ENCODE assay signal across 8 cellular contexts in the genomic region with DNA sequence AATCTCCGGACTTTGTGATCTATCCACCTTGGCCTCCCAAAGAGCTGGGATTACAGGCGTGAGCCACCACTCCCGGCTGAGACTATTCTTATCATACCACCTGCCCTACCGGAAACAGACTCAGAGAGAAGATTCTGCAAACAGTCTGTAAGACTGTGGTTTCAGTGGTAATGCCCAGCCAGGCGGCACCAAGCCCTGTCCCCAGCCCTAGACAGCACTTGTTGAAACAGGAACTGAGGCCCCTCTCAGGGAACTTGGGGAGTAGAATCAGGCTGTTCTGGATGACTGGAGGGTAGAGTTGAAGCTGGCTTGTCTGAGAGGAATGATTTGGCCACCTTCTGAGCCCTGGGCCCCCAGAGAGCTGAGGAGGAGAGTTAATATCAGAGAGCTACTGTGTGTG. TPM values are rescaled to one million over a fixed set of nuclear protein-coding genes. Genes with fewer than 3 reads are reported as not detected.
DNase-seq lines count a peak whose midpoint lies in the region; ATAC-seq and TF ChIP-seq lines count a peak whose summit lies in the region.

No MANE protein-coding gene starts in this region.

- no peak overlapping the region for H3K4me3 ChIP-seq in CD4-positive, CD25-positive, alpha-beta regulatory T cell (ENCODE audit: low read depth, low read length)
- H3K4me3 ChIP-seq in gastroesophageal sphincter: no peak overlapping the region
- no peak overlapping the region for H3K4me3 ChIP-seq in sigmoid colon

- H3K27me3 ChIP-seq in CD4-positive, CD25-positive, alpha-beta regulatory T cell (ENCODE audit: control insufficient read depth, insufficient read depth, low read length): peaks cover 2% of the 10 kb centered on the region
- peaks cover 26% of the 10 kb centered on the region for H3K27me3 ChIP-seq in gastroesophageal sphincter
- peaks cover 0 to 23% (median 12%) of the 10 kb centered on the region in 3 donors for H3K27me3 ChIP-seq in sigmoid colon

- intact Hi-C loops in activated CD8-positive, alpha-beta T cell treated with anti-CD3 and anti-CD28 coated beads for 36 hours (cut with micrococcal nuclease): no loop called here
- intact Hi-C loops in sigmoid colon (cut with DNase I): no loop called here

- no peaks in the 10 kb centered on the region for H3K36me3 ChIP-seq in CD4-positive, CD25-positive, alpha-beta regulatory T cell (ENCODE audit: control insufficient read depth, insufficient read depth, low read length)
- H3K36me3 ChIP-seq in gastroesophageal sphincter: no peaks in the 10 kb centered on the region
- H3K36me3 ChIP-seq in sigmoid colon: no peaks in the 10 kb centered on the region

- no peak for TF ChIP-seq POLR2A in gastroesophageal sphincter (IDR thresholded peaks at IDR 0.05)
- TF ChIP-seq POLR2A in sigmoid colon (IDR thresholded peaks at IDR 0.05): no peak

- 57% methylated on average over 3 of the region's 5 CpGs; no CpG with 5 or more reads in 1 of the 2 donors for WGBS in gastroesophageal sphincter (ENCODE audit: low coverage in 1 of 2), 2 donors
- 49 to 67% methylated on average over 5 of the region's 5 CpGs for WGBS in sigmoid colon, 2 donors

- peak overlapping the region in 1 of 3 donors; percentile 11 for H3K27ac Mint-ChIP-seq in CD4-positive, CD25-positive, alpha-beta regulatory T cell
- no peak overlapping the region for H3K27ac Mint-ChIP-seq in activated CD8-positive, alpha-beta T cell treated with anti-CD3 and anti-CD28 coated beads for 36 hours

- H3K9me3 Mint-ChIP-seq in CD4-positive, CD25-positive, alpha-beta regulatory T cell: peaks cover 0 to 4% (median 0%) of the 10 kb centered on the region in 7 donors
- no peaks in the 10 kb centered on the region for H3K9me3 Mint-ChIP-seq in activated CD8-positive, alpha-beta T cell treated with anti-CD3 and anti-CD28 coated beads for 36 hours

- TF ChIP-seq CTCF in activated CD8-positive, alpha-beta T cell treated with anti-CD3 and anti-CD28 coated beads for 36 hours (IDR thresholded peaks at IDR 0.05): no peak
- TF ChIP-seq CTCF in gastroesophageal sphincter (IDR thresholded peaks at IDR 0.05) (no peak), sigmoid colon (IDR thresholded peaks at IDR 0.05) (no peak)

- peaks cover 3% of the 10 kb centered on the region for H3K36me3 Mint-ChIP-seq in CD4-positive, CD25-positive, alpha-beta regulatory T cell
- H3K36me3 Mint-ChIP-seq in activated CD8-positive, alpha-beta T cell treated with anti-CD3 and anti-CD28 coated beads for 36 hours (ENCODE audit: low read depth): no peaks in the 10 kb centered on the region

- H3K9me3 ChIP-seq in CD4-positive, CD25-positive, alpha-beta regulatory T cell (ENCODE audit: control insufficient read depth in 2 of 2, low read length in 2 of 2): no peaks in the 10 kb centered on the region
- no peaks in the 10 kb centered on the region for H3K9me3 ChIP-seq in gastroesophageal sphincter
- no peaks in the 10 kb centered on the region for H3K9me3 ChIP-seq in sigmoid colon

- CTCF ChIA-PET in activated CD8-positive, alpha-beta T cell treated with anti-CD3 and anti-CD28 coated beads for 36 hours (lab: Charles Lee): interaction anchor here (1.1 to 1.6 kb wide), 5 partner anchors 12 to 103 kb away, joined by 3 to 4 read pairs (median 3); no protein-coding TSS in a partner anchor

- no peaks in the 10 kb centered on the region for H3K4me1 ChIP-seq in CD4-positive, CD25-positive, alpha-beta regulatory T cell (ENCODE audit: control insufficient read depth, insufficient read depth, low read length, poor library complexity, severe bottlenecking)
- H3K4me1 ChIP-seq in gastroesophageal sphincter (peaks cover 0 to 19% (median 0%) of the 10 kb centered on the region in 3 donors), sigmoid colon (peaks cover 0 to 9% (median 7%) of the 10 kb centered on the region in 4 donors)

- H3K4me3 Mint-ChIP-seq in CD4-positive, CD25-positive, alpha-beta regulatory T cell: no peak overlapping the region
- H3K4me3 Mint-ChIP-seq in activated CD8-positive, alpha-beta T cell treated with anti-CD3 and anti-CD28 coated beads for 36 hours: no peak overlapping the region

- no peak overlapping the region for H3K27ac ChIP-seq in CD4-positive, CD25-positive, alpha-beta regulatory T cell (ENCODE audit: insufficient read depth, low read length, poor library complexity, severe bottlenecking)
- no peak overlapping the region for H3K27ac ChIP-seq in gastroesophageal sphincter
- H3K27ac ChIP-seq in sigmoid colon: no peak overlapping the region

- H3K4me1 Mint-ChIP-seq in CD4-positive, CD25-positive, alpha-beta regulatory T cell: peaks cover 0 to 15% (median 7%) of the 10 kb centered on the region in 4 donors
- peaks cover 14% of the 10 kb centered on the region for H3K4me1 Mint-ChIP-seq in activated CD8-positive, alpha-beta T cell treated with anti-CD3 and anti-CD28 coated beads for 36 hours (ENCODE audit: low read depth)

- TF ChIP-seq EP300 in gastroesophageal sphincter (IDR thresholded peaks at IDR 0.05) (no peak), sigmoid colon (IDR thresholded peaks at IDR 0.05) (no peak)

- POLR2A ChIA-PET in activated CD8-positive, alpha-beta T cell treated with anti-CD3 and anti-CD28 coated beads for 36 hours (lab: Charles Lee): interaction anchor here (0.8 to 1.1 kb wide), 2 partner anchors 15 to 21 kb away, joined by 3 read pairs; no protein-coding TSS in a partner anchor

- peaks cover 37% of the 10 kb centered on the region for H3K27me3 Mint-ChIP-seq in CD4-positive, CD25-positive, alpha-beta regulatory T cell
- peaks cover 36% of the 10 kb centered on the region for H3K27me3 Mint-ChIP-seq in activated CD8-positive, alpha-beta T cell treated with anti-CD3 and anti-CD28 coated beads for 36 hours

- DNase-seq in CD4-positive, CD25-positive, alpha-beta regulatory T cell: peak in 1 of 3 donors; percentile 41
- peak; percentile 25 for DNase-seq in activated CD8-positive, alpha-beta T cell treated with anti-CD3 and anti-CD28 coated beads for 36 hours
- DNase-seq in effector CD8-positive, alpha-beta T cell (lab: John Stamatoyannopoulos, UW): no peak
- DNase-seq in islet precursor cell: no peak
- no peak for DNase-seq in sigmoid colon

- ATAC-seq in CD4-positive, CD25-positive, alpha-beta regulatory T cell (ENCODE audit: low read depth in 2 of 2): peak; percentile 52 to 54
- peak; percentile 96 for ATAC-seq in GM19468 (IDR thresholded peaks at IDR 0.05; ENCODE audit: extremely low read depth, unreplicated experiment)
- ATAC-seq in HG03442 (IDR thresholded peaks at IDR 0.05; ENCODE audit: unreplicated experiment): peak; percentile 94
- peak; percentile 55 for ATAC-seq in activated CD8-positive, alpha-beta T cell treated with anti-CD3 and anti-CD28 coated beads for 36 hours
- no peak for ATAC-seq in gastroesophageal sphincter

RNA-seq across cellular contexts. Expression of a gene that starts 1.3 kb away (rescaled TPM):
- not detected for total RNA-seq in CD4-positive, CD25-positive, alpha-beta regulatory T cell
- under 1 TPM in 2 of 4 donors, not detected in 2; 0.15 to 0.20 TPM for polyA plus RNA-seq in CD4-positive, CD25-positive, alpha-beta regulatory T cell
- total RNA-seq in activated CD8-positive, alpha-beta T cell treated with anti-CD3 and anti-CD28 coated beads for 36 hours: 1 to 10 TPM in 1 of 2 experiments, under 1 TPM in 1; 0.74 to 1.4 TPM
- 10 to 100 TPM in 1 of 4 donors, 1 to 10 TPM in 3; 1.3 to 11.4 (median 2.6) TPM for total RNA-seq in gastroesophageal sphincter
- total RNA-seq in sigmoid colon: 1 to 10 TPM; 2.9 to 5.4 (median 3.5) TPM
- 1 to 10 TPM; 1.4 to 2.7 (median 1.8) TPM for polyA plus RNA-seq in sigmoid colon

RNA-seq across cellular contexts. Expression of a gene that starts 40.0 kb away (rescaled TPM):
- 0.25 TPM for total RNA-seq in CD4-positive, CD25-positive, alpha-beta regulatory T cell
- under 1 TPM; 0.28 to 0.38 (median 0.31) TPM for polyA plus RNA-seq in CD4-positive, CD25-positive, alpha-beta regulatory T cell
- total RNA-seq in activated CD8-positive, alpha-beta T cell treated with anti-CD3 and anti-CD28 coated beads for 36 hours: 1 to 10 TPM; 3.9 to 4.7 TPM
- not detected for total RNA-seq in gastroesophageal sphincter
- 1 to 10 TPM in 1 of 4 donors, under 1 TPM in 3; 0.28 to 6.1 (median 0.64) TPM for total RNA-seq in sigmoid colon
- 1 to 10 TPM in 1 of 3 donors, not detected in 2; 1.6 TPM for polyA plus RNA-seq in sigmoid colon
